ENCODE assay signal across 1 cellular context in genomic region chr2:46846454-46846990, GRCh38.
TF ChIP-seq lines count a peak whose summit lies in the region.

No MANE protein-coding gene starts in this region.

TF ChIP-seq in HepG2, 621 proteins besides CTCF, POLR2A, EP300 and RAD21 (continued from another document):
- no peak for TF ChIP-seq CSRNP2 (CRISPR knock-in tag; conservative IDR thresholded peaks at IDR 0.05; ENCODE audit: low read depth)
- TF ChIP-seq SMAD9 (CRISPR knock-in tag; IDR thresholded peaks at IDR 0.05), result no peak
- TF ChIP-seq NR2F6 (IDR thresholded peaks at IDR 0.05), result no peak
- TF ChIP-seq NR2F6 (CRISPR knock-in tag; IDR thresholded peaks at IDR 0.05), result no peak
- TF ChIP-seq ZZZ3 (CRISPR knock-in tag; IDR thresholded peaks at IDR 0.05; ENCODE audit: borderline replicate concordance), result no peak
- TF ChIP-seq NCOA2 (CRISPR knock-in tag; IDR thresholded peaks at IDR 0.05), result no peak
- TF ChIP-seq ARID2 (CRISPR knock-in tag; IDR thresholded peaks at IDR 0.05; ENCODE audit: borderline replicate concordance), result no peak
- no peak for TF ChIP-seq ARNTL (CRISPR knock-in tag; IDR thresholded peaks at IDR 0.05)
- no peak for TF ChIP-seq ZNF256 (CRISPR knock-in tag; conservative IDR thresholded peaks at IDR 0.05)
- TF ChIP-seq TEAD3 (CRISPR knock-in tag; optimal IDR thresholded peaks at IDR 0.05; ENCODE audit: borderline replicate concordance), result no peak
- TF ChIP-seq IRF9 (CRISPR knock-in tag; IDR thresholded peaks at IDR 0.05; ENCODE audit: borderline replicate concordance), result no peak
